ENCODE assay signal across 1 cellular context in genomic region chr15:53843869-53844569, GRCh38.
TF ChIP-seq lines count a peak whose summit lies in the region.

No MANE protein-coding gene starts in this region.

TF ChIP-seq in HepG2, 621 proteins besides CTCF, POLR2A, EP300 and RAD21 (continued from another document and continues in another):
- no peak for TF ChIP-seq DMTF1 (CRISPR knock-in tag; IDR thresholded peaks at IDR 0.05)
- no peak for TF ChIP-seq ZNF160 (CRISPR knock-in tag; IDR thresholded peaks at IDR 0.05)
- TF ChIP-seq, protein P1, sequence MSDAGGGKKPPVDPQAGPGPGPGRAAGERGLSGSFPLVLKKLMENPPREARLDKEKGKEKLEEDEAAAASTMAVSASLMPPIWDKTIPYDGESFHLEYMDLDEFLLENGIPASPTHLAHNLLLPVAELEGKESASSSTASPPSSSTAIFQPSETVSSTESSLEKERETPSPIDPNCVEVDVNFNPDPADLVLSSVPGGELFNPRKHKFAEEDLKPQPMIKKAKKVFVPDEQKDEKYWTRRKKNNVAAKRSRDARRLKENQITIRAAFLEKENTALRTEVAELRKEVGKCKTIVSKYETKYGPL (CRISPR knock-in tag; IDR thresholded peaks at IDR 0.05) = no peak
- no peak for TF ChIP-seq CERS6 (CRISPR knock-in tag; IDR thresholded peaks at IDR 0.05)
- no peak for TF ChIP-seq NFIB (CRISPR knock-in tag; IDR thresholded peaks at IDR 0.05; ENCODE audit: borderline replicate concordance)
- no peak for TF ChIP-seq MEIS2 (CRISPR knock-in tag; IDR thresholded peaks at IDR 0.05)
- no peak for TF ChIP-seq ZNF768 (CRISPR knock-in tag; IDR thresholded peaks at IDR 0.05)
- TF ChIP-seq HHEX (CRISPR knock-in tag; IDR thresholded peaks at IDR 0.05) = no peak
- TF ChIP-seq ZKSCAN5 (CRISPR knock-in tag; IDR thresholded peaks at IDR 0.05) = no peak
- no peak for TF ChIP-seq MTF2 (CRISPR knock-in tag; IDR thresholded peaks at IDR 0.05; ENCODE audit: borderline replicate concordance)
- peak; percentile 56; the same call in 1 of the 2 replicates for TF ChIP-seq ZBTB34 (CRISPR knock-in tag; IDR thresholded peaks at IDR 0.05)
- no peak for TF ChIP-seq ZNF124 (CRISPR knock-in tag; IDR thresholded peaks at IDR 0.05)
- no peak for TF ChIP-seq ZNF10 (CRISPR knock-in tag; IDR thresholded peaks at IDR 0.05; ENCODE audit: borderline replicate concordance, low read depth)
- TF ChIP-seq TOE1 (CRISPR knock-in tag; IDR thresholded peaks at IDR 0.05) = no peak
- no peak for TF ChIP-seq MAF1 (CRISPR knock-in tag; IDR thresholded peaks at IDR 0.05; ENCODE audit: borderline replicate concordance)
- TF ChIP-seq KLF16 (CRISPR knock-in tag; IDR thresholded peaks at IDR 0.05) = peak in 1 of 2 experiments; percentile 70; a peak in 1 of 4 replicates
- TF ChIP-seq ZNF512B (CRISPR knock-in tag; IDR thresholded peaks at IDR 0.05; ENCODE audit: borderline replicate concordance) = no peak
- TF ChIP-seq ZSCAN12 (CRISPR knock-in tag; IDR thresholded peaks at IDR 0.05) = no peak
- TF ChIP-seq CCAR2 (optimal IDR thresholded peaks at IDR 0.05; ENCODE audit: low read depth, low read length) = no peak
- no peak for TF ChIP-seq ZBTB7B (CRISPR knock-in tag; IDR thresholded peaks at IDR 0.05)
- TF ChIP-seq, protein P2, sequence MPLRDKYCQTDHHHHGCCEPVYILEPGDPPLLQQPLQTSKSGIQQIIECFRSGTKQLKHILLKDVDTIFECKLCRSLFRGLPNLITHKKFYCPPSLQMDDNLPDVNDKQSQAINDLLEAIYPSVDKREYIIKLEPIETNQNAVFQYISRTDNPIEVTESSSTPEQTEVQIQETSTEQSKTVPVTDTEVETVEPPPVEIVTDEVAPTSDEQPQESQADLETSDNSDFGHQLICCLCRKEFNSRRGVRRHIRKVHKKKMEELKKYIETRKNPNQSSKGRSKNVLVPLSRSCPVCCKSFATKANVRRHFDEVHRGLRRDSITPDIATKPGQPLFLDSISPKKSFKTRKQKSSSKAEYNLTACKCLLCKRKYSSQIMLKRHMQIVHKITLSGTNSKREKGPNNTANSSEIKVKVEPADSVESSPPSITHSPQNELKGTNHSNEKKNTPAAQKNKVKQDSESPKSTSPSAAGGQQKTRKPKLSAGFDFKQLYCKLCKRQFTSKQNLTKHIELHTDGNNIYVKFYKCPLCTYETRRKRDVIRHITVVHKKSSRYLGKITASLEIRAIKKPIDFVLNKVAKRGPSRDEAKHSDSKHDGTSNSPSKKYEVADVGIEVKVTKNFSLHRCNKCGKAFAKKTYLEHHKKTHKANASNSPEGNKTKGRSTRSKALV (CRISPR knock-in tag; IDR thresholded peaks at IDR 0.05) = 0 out of 2 replicates have a peak, but pooled peaks have one; percentile 64
- no peak for TF ChIP-seq CREBL2 (CRISPR knock-in tag; IDR thresholded peaks at IDR 0.05; ENCODE audit: borderline replicate concordance)
- no peak; the same call in 1 of the 2 replicates for TF ChIP-seq POLR2G (IDR thresholded peaks at IDR 0.05; ENCODE audit: low read depth, low read length)
- no peak for TF ChIP-seq KLF6 (CRISPR knock-in tag; IDR thresholded peaks at IDR 0.05)
- TF ChIP-seq SMAD1 (CRISPR knock-in tag; IDR thresholded peaks at IDR 0.05; ENCODE audit: borderline replicate concordance, low read depth) = no peak
- TF ChIP-seq ZBTB26 (CRISPR knock-in tag; IDR thresholded peaks at IDR 0.05; ENCODE audit: borderline replicate concordance) = no peak
- no peak for TF ChIP-seq ZNF770 (CRISPR knock-in tag; IDR thresholded peaks at IDR 0.05)
- TF ChIP-seq ZNF598 (CRISPR knock-in tag; IDR thresholded peaks at IDR 0.05; ENCODE audit: borderline replicate concordance) = no peak
- TF ChIP-seq RFXANK (CRISPR knock-in tag; IDR thresholded peaks at IDR 0.05) = no peak
- TF ChIP-seq ZNF570 (CRISPR knock-in tag; IDR thresholded peaks at IDR 0.05; ENCODE audit: borderline replicate concordance) = no peak
- no peak for TF ChIP-seq EEA1 (CRISPR knock-in tag; IDR thresholded peaks at IDR 0.05; ENCODE audit: borderline replicate concordance)
- TF ChIP-seq, protein P3, sequence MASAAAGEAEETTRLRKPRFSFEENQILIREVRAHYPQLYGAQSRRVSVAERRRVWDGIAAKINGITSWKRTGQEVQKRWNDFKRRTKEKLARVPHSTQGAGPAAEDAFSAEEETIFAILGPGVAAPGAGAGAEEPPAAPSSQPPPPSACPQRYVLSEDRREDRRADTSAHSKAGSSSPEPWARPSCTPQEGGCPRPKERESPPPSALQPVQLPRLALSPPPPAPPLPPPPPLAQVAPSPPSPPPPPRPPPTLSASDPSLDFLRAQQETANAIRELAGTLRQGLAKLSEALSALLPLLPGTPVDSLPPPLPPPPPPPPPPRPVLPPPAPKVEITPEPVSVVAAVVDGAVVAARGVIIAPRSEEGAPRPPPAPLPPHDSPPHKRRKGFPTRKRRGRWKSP (CRISPR knock-in tag; IDR thresholded peaks at IDR 0.05) = no peak
- no peak for TF ChIP-seq TEAD3 (CRISPR knock-in tag; optimal IDR thresholded peaks at IDR 0.05; ENCODE audit: borderline replicate concordance)
- TF ChIP-seq, protein P4, sequence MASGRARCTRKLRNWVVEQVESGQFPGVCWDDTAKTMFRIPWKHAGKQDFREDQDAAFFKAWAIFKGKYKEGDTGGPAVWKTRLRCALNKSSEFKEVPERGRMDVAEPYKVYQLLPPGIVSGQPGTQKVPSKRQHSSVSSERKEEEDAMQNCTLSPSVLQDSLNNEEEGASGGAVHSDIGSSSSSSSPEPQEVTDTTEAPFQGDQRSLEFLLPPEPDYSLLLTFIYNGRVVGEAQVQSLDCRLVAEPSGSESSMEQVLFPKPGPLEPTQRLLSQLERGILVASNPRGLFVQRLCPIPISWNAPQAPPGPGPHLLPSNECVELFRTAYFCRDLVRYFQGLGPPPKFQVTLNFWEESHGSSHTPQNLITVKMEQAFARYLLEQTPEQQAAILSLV (CRISPR knock-in tag; IDR thresholded peaks at IDR 0.05; ENCODE audit: borderline replicate concordance) = no peak
- no peak for TF ChIP-seq THYN1 (CRISPR knock-in tag; IDR thresholded peaks at IDR 0.05; ENCODE audit: borderline replicate concordance, low read depth)
- no peak for TF ChIP-seq CSRNP2 (CRISPR knock-in tag; conservative IDR thresholded peaks at IDR 0.05; ENCODE audit: low read depth)
- TF ChIP-seq TCF7L2 (IDR thresholded peaks at IDR 0.05; ENCODE audit: low read depth, low read length) = no peak
- TF ChIP-seq ZNF572 (CRISPR knock-in tag; IDR thresholded peaks at IDR 0.05) = no peak
- no peak for TF ChIP-seq ZBTB44 (CRISPR knock-in tag; IDR thresholded peaks at IDR 0.05)
- TF ChIP-seq ZNF703 (CRISPR knock-in tag; IDR thresholded peaks at IDR 0.05; ENCODE audit: borderline replicate concordance) = no peak
- TF ChIP-seq NFKBIZ (CRISPR knock-in tag; IDR thresholded peaks at IDR 0.05) = 0 out of 2 replicates have a peak, but pooled peaks have one; percentile 14
- TF ChIP-seq AGO1 (IDR thresholded peaks at IDR 0.05; ENCODE audit: low read depth, low read length, poor library complexity, severe bottlenecking) = no peak
- TF ChIP-seq ZNF790 (CRISPR knock-in tag; IDR thresholded peaks at IDR 0.05; ENCODE audit: borderline replicate concordance) = no peak
- no peak for TF ChIP-seq ZNF256 (CRISPR knock-in tag; conservative IDR thresholded peaks at IDR 0.05)
